ENCODE assay signal across 9 cellular contexts in genomic region chr3:139937674-139938279, GRCh38. TPM values are rescaled to one million over a fixed set of nuclear protein-coding genes. Genes with fewer than 3 reads are reported as not detected.
DNase-seq lines count a peak whose midpoint lies in the region; ATAC-seq, FAIRE-seq and TF ChIP-seq lines count a peak whose summit lies in the region.
"Had no signal": no experiment of that assay in that cellular context is flagged by ENCODE, and none has a peak within 500 bp of the region (broad histone marks: within the 10 kb centered on the region; RNA-seq: fewer than 3 reads in every experiment).

No MANE protein-coding gene starts in this region.

- H3K27me3 ChIP-seq in right atrium auricular region: no peaks in the 10 kb centered on the region

- no peak overlapping the region for H3K4me3 Mint-ChIP-seq in activated CD8-positive, alpha-beta T cell treated with anti-CD3 and anti-CD28 coated beads for 36 hours
- H3K4me3 Mint-ChIP-seq: dendritic cell treated with granulocyte-macrophage colony-stimulating factor and Interleukin-4, amounts not matched to agents 40 ng/mL and 50 ng/mL, for 4 days had no signal

- no peak overlapping the region for H3K27ac ChIP-seq in 22Rv1
- no peak overlapping the region for H3K27ac ChIP-seq in right atrium auricular region

- H3K27me3 Mint-ChIP-seq in activated CD8-positive, alpha-beta T cell treated with anti-CD3 and anti-CD28 coated beads for 36 hours: peaks cover 47% of the 10 kb centered on the region

- no peak for ATAC-seq in activated CD8-positive, alpha-beta T cell treated with anti-CD3 and anti-CD28 coated beads for 36 hours
- no peak for ATAC-seq in stimulated activated naive CD8-positive, alpha-beta T cell treated with anti-CD3 and anti-CD28 coated beads, Interleukin-15, Interleukin-2, amounts not matched to agents 100 U/mL and 50 U/mL, for 24 hours
- no peak for ATAC-seq in GM19324 (IDR thresholded peaks at IDR 0.05; ENCODE audit: low FRiP score, unreplicated experiment)

- H3K36me3 Mint-ChIP-seq in activated CD8-positive, alpha-beta T cell treated with anti-CD3 and anti-CD28 coated beads for 36 hours (ENCODE audit: low read depth): no peaks in the 10 kb centered on the region

- H3K4me1 ChIP-seq in right atrium auricular region: peaks cover 0 to 50% of the 10 kb centered on the region in 2 donors

- H3K9me3 ChIP-seq in right atrium auricular region: no peaks in the 10 kb centered on the region

- POLR2A ChIA-PET in activated CD8-positive, alpha-beta T cell treated with anti-CD3 and anti-CD28 coated beads for 36 hours (lab: Charles Lee): no interaction called here

- no peaks in the 10 kb centered on the region for H3K9me3 Mint-ChIP-seq in activated CD8-positive, alpha-beta T cell treated with anti-CD3 and anti-CD28 coated beads for 36 hours
- H3K9me3 Mint-ChIP-seq: dendritic cell treated with granulocyte-macrophage colony-stimulating factor and Interleukin-4, amounts not matched to agents 40 ng/mL and 50 ng/mL, for 4 days had no signal

- peak; percentile 66 for DNase-seq in NCI-H1694 (lab: John Stamatoyannopoulos, UW)
- DNase-seq in activated CD8-positive, alpha-beta T cell treated with anti-CD3 and anti-CD28 coated beads for 36 hours: peak; percentile 55
- DNase-seq in right atrium auricular region (ENCODE audit: low spot score): no peak
- peak; percentile 20 for DNase-seq in stimulated activated naive CD8-positive, alpha-beta T cell treated with anti-CD3 and anti-CD28 coated beads, Interleukin-15, Interleukin-2, amounts not matched to agents 100 U/mL and 50 U/mL, for 24 hours
- DNase-seq in UCSD-AML1 (lab: John Stamatoyannopoulos, UW; ENCODE audit: unreplicated experiment): no peak

- FAIRE-seq in G401.6 (lab: Jason Lieb, UNC): peak; percentile 92

- no peaks in the 10 kb centered on the region for H3K36me3 ChIP-seq in right atrium auricular region

- H3K27ac Mint-ChIP-seq in activated CD8-positive, alpha-beta T cell treated with anti-CD3 and anti-CD28 coated beads for 36 hours: no peak overlapping the region
- H3K27ac Mint-ChIP-seq: dendritic cell treated with granulocyte-macrophage colony-stimulating factor and Interleukin-4, amounts not matched to agents 40 ng/mL and 50 ng/mL, for 4 days had no signal

- intact Hi-C loops in activated CD8-positive, alpha-beta T cell treated with anti-CD3 and anti-CD28 coated beads for 36 hours (cut with micrococcal nuclease): no loop called here

- CTCF ChIA-PET in activated CD8-positive, alpha-beta T cell treated with anti-CD3 and anti-CD28 coated beads for 36 hours (lab: Charles Lee): interaction anchor here (0.6 to 2.1 kb wide), 9 partner anchors 9 to 492 kb away, joined by 3 to 9 read pairs (median 3); no protein-coding TSS in a partner anchor

- H3K4me3 ChIP-seq in right atrium auricular region: no peak overlapping the region

- H3K4me1 Mint-ChIP-seq in activated CD8-positive, alpha-beta T cell treated with anti-CD3 and anti-CD28 coated beads for 36 hours (ENCODE audit: low read depth): peaks cover 3% of the 10 kb centered on the region

- peak; percentile 86 for TF ChIP-seq CTCF in 22Rv1 (IDR thresholded peaks at IDR 0.05)
- peak; percentile 67 for TF ChIP-seq CTCF in activated CD8-positive, alpha-beta T cell treated with anti-CD3 and anti-CD28 coated beads for 36 hours (IDR thresholded peaks at IDR 0.05)
- peak; percentile 64 to 80 for TF ChIP-seq CTCF in right atrium auricular region (IDR thresholded peaks at IDR 0.05)

RNA-seq across cellular contexts. Expression of gene CLSTN2, which starts 2.8 kb away (rescaled TPM):
- total RNA-seq in activated CD8-positive, alpha-beta T cell treated with anti-CD3 and anti-CD28 coated beads for 36 hours: not detected
- total RNA-seq in right atrium auricular region: 10 to 100 TPM; 13.6 to 28.3 TPM

Comparison
In these comparisons a context has a peak if more than half of its experiments do, and no peak if none do; other contexts are left out.
1. DNase-seq: peak in NCI-H1694 (single experiment), activated CD8-positive, alpha-beta T cell treated with anti-CD3 and anti-CD28 coated beads for 36 hours (single experiment) and stimulated activated naive CD8-positive, alpha-beta T cell treated with anti-CD3 and anti-CD28 coated beads, Interleukin-15, Interleukin-2, amounts not matched to agents 100 U/mL and 50 U/mL, for 24 hours (single experiment); none in right atrium auricular region (single experiment) and UCSD-AML1 (single experiment).
2. RNA of gene CLSTN2, which starts 2.8 kb away (total RNA-seq): 13.6 to 28.3 TPM in right atrium auricular region; not detected in activated CD8-positive, alpha-beta T cell treated with anti-CD3 and anti-CD28 coated beads for 36 hours; every median in the first group is over 10 times any median in the second.
3. Peak in every context shown above with its lines, with median percentiles within 50 percentile points of each other: CTCF ChIP-seq.